ENCODE assay signal across 9 cellular contexts in genomic region chr9:123360161-123361085, GRCh38. TPM values are rescaled to one million over a fixed set of nuclear protein-coding genes. Genes with fewer than 3 reads are reported as not detected.
DNase-seq lines count a peak whose midpoint lies in the region; ATAC-seq and TF ChIP-seq lines count a peak whose summit lies in the region.
"Had no signal": no experiment of that assay in that cellular context is flagged by ENCODE, and none has a peak within 500 bp of the region (broad histone marks: within the 10 kb centered on the region; RNA-seq: fewer than 3 reads in every experiment).

No MANE protein-coding gene starts in this region.

- H3K36me3 ChIP-seq in brain microvascular endothelial cell (replicated peaks), result no peaks in the 10 kb centered on the region

- H3K27me3 ChIP-seq in brain microvascular endothelial cell (replicated peaks), result peaks cover 2% of the 10 kb centered on the region

- no peak overlapping the region for H3K4me3 ChIP-seq in brain microvascular endothelial cell (ENCODE audit: low read depth, low read length)

- in situ Hi-C loops in brain microvascular endothelial cell (cut with HindIII; ENCODE audit: low pct_ligation_motif_present, low sequenced_read_pairs), result no loop called here

- TF ChIP-seq CTCF in omental fat pad (IDR thresholded peaks at IDR 0.05) (no peak), brain microvascular endothelial cell (IDR thresholded peaks at IDR 0.05; ENCODE audit: low read depth, low read length, missing control alignments) (no peak)

- DNase-seq in NCI-H1436 (lab: John Stamatoyannopoulos, UW) (peak; percentile 64), NCI-H1436 treated with DMSO at 0.1 percent for 48 hours (lab: John Stamatoyannopoulos, UW) (no peak), NCI-H524 (lab: John Stamatoyannopoulos, UW) (peak; percentile 92 to 96), astrocyte of the hippocampus (ENCODE audit: low read depth, low spot score) (peak; percentile 62), omental fat pad (ENCODE audit: low spot score) (peak; percentile 44), AG08395 (ENCODE audit: low spot score) (no peak), brain microvascular endothelial cell (no peak)

- ATAC-seq in omental fat pad (ENCODE audit: low FRiP score), result no peak
- no peak for ATAC-seq in GM18870 (IDR thresholded peaks at IDR 0.05; ENCODE audit: unreplicated experiment)
- ATAC-seq: effector memory CD8-positive, alpha-beta T cell had no signal

- no peak overlapping the region for H3K27ac ChIP-seq in brain microvascular endothelial cell

RNA-seq across cellular contexts. Expression of gene CRB2, which starts 4.4 kb away (rescaled TPM):
- 10 to 100 TPM in 1 of 4 donors, 1 to 10 TPM in 2, under 1 TPM in 1; 0.32 to 16.2 (median 3.5) TPM for total RNA-seq in omental fat pad

Comparison
In these comparisons a context has a peak if more than half of its experiments do, and no peak if none do; other contexts are left out.
1. DNase-seq: peak in NCI-H1436 (single experiment), NCI-H524 (2 of 2), astrocyte of the hippocampus (single experiment) and omental fat pad (single experiment); none in NCI-H1436 treated with DMSO at 0.1 percent for 48 hours (single experiment), AG08395 (single experiment) and brain microvascular endothelial cell (single experiment).